ENCODE assay signal across 9 cellular contexts in the genomic region with DNA sequence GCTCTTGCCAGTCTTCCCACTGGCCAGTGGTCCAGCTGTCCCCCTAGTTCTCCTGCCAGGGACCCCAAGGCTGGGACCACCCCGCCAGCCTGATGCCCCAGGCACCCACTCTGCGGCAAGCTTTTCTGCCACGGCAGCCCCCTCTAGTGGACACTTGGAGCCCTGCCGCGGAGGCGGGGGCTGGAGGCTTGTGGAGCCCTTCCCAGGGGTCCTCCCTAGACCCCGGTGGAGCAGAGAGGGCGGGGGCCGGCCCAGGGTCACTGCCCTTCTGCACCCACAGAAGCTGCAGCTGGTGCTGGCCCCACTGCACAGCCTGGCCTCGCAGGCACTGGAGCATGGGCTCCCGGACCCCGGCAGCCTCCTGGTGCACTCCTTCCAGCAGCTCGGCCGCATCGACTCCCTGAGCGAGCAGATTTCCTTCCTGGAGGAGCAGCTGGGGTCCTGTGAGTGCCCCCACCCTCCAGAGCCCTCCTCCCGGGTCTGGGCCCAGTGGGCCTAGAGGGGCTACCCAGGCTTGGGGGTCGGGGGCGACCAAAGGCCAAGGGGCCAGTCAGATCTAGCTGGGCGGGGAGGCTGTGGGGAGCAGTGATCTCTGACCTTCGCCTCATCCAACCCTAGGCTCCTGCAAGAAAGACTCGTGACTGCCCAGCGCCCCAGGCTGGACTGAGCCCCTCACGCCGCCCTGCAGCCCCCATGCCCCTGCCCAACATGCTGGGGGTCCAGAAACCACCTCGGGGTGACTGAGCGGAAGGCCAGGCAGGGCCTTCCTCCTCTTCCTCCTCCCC. TPM values are rescaled to one million over a fixed set of nuclear protein-coding genes. Genes with fewer than 3 reads are reported as not detected.
A peak's percentile ranks its signal among the peaks of the same experiment; 100 is the strongest.
DNase-seq lines count a peak whose midpoint lies in the region; ATAC-seq, FAIRE-seq and TF ChIP-seq lines count a peak whose summit lies in the region.
"Had no signal": no experiment of that assay in that cellular context is flagged by ENCODE, and none has a peak within 500 bp of the region (broad histone marks: within the 10 kb centered on the region; RNA-seq: fewer than 3 reads in every experiment).

No MANE protein-coding gene starts in this region.

- peak; percentile 92 for DNase-seq in D721Med (ENCODE audit: insufficient read length, low spot score)
- peak; percentile 56 for DNase-seq in NB4 (ENCODE audit: low read depth)
- DNase-seq in activated T-cell treated with anti-CD3 and anti-CD28 coated beads, Interleukin-2, amount 50 U/mL, for 4 hours = peak; percentile 40
- DNase-seq in right cardiac atrium = peak in 2 of 3 donors; percentile 79 to 85
- peak; percentile 29 for DNase-seq in stimulated activated CD8-positive, alpha-beta memory T cell treated with anti-CD3 and anti-CD28 coated beads, Interleukin-15, amount 100 ng/mL, for 24 hours (ENCODE audit: low read depth)
- DNase-seq in central memory CD4-positive, alpha-beta T cell = no peak
- DNase-seq in NCI-H510A (lab: John Stamatoyannopoulos, UW) = no peak

- H3K4me3 ChIP-seq in NB4 (ENCODE audit: low read depth, low read length) (no peak overlapping the region), right cardiac atrium (ENCODE audit: low read length) (no peak overlapping the region)

- WGBS in right cardiac atrium = 47% methylated on average over 27 of the region's 27 CpGs

- ATAC-seq in activated T-cell treated with anti-CD3 and anti-CD28 coated beads, Interleukin-2, amount 50 U/mL, for 4 hours = peak; percentile 52 to 59
- ATAC-seq in right cardiac atrium = no peak
- no peak for ATAC-seq in HG03025 (IDR thresholded peaks at IDR 0.05; ENCODE audit: low FRiP score, unreplicated experiment)

- H3K36me3 Mint-ChIP-seq in activated T-cell treated with anti-CD3 and anti-CD28 coated beads, Interleukin-2, amount 50 U/mL, for 4 hours (ENCODE audit: insufficient read depth) = no peaks in the 10 kb centered on the region
- H3K36me3 Mint-ChIP-seq: IgD-negative memory B cell had no signal

- intact Hi-C loops in right cardiac atrium (cut with DNase I) = no loop called here

- H3K9me3 Mint-ChIP-seq in activated T-cell treated with anti-CD3 and anti-CD28 coated beads, Interleukin-2, amount 50 U/mL, for 4 hours = no peaks in the 10 kb centered on the region
- H3K9me3 Mint-ChIP-seq: IgD-negative memory B cell had no signal

- H3K27me3 Mint-ChIP-seq in activated T-cell treated with anti-CD3 and anti-CD28 coated beads, Interleukin-2, amount 50 U/mL, for 4 hours (ENCODE audit: low read depth) = peaks cover 10% of the 10 kb centered on the region

- no peak overlapping the region for H3K27ac ChIP-seq in right cardiac atrium (ENCODE audit: low read length)

- H3K9me3 ChIP-seq in right cardiac atrium (ENCODE audit: control insufficient read depth, low read length) = no peaks in the 10 kb centered on the region

- H3K4me1 ChIP-seq in right cardiac atrium (ENCODE audit: control insufficient read depth, insufficient read depth, low read length) = no peaks in the 10 kb centered on the region

- H3K27me3 ChIP-seq in right cardiac atrium (ENCODE audit: control insufficient read depth, insufficient read depth) = no peaks in the 10 kb centered on the region

- TF ChIP-seq CTCF in D721Med (IDR thresholded peaks at IDR 0.05; ENCODE audit: insufficient read depth, missing control alignments) = peak; percentile 60
- peak; percentile 92 for TF ChIP-seq CTCF in NB4 (IDR thresholded peaks at IDR 0.05; ENCODE audit: low read depth, low read length)

- no peak overlapping the region for H3K4me3 Mint-ChIP-seq in activated T-cell treated with anti-CD3 and anti-CD28 coated beads, Interleukin-2, amount 50 U/mL, for 4 hours
- H3K4me3 Mint-ChIP-seq: IgD-negative memory B cell had no signal

- H3K4me1 Mint-ChIP-seq in activated T-cell treated with anti-CD3 and anti-CD28 coated beads, Interleukin-2, amount 50 U/mL, for 4 hours (ENCODE audit: low read depth) = no peaks in the 10 kb centered on the region

- no peak for FAIRE-seq in D721Med (lab: Jason Lieb, UNC)

- no peak for TF ChIP-seq POLR2A in NB4 (IDR thresholded peaks at IDR 0.05; ENCODE audit: extremely low read depth, insufficient read length)

RNA-seq across cellular contexts. Expression of gene EGFL7, which starts 9.1 kb away (rescaled TPM):
- 1 to 10 TPM; 2.3 to 4.3 (median 3.2) TPM for total RNA-seq in activated T-cell treated with anti-CD3 and anti-CD28 coated beads, Interleukin-2, amount 50 U/mL, for 4 hours
- total RNA-seq in right cardiac atrium = 100 to 1,000 TPM in 1 of 4 donors, 10 to 100 TPM in 3; 73.3 to 148 (median 83.0) TPM
- 113 TPM for polyA plus RNA-seq in right cardiac atrium
- polyA plus RNA-seq: IgD-negative memory B cell had no signal

RNA-seq across cellular contexts. Expression of gene AGPAT2, which starts 15.4 kb away (rescaled TPM):
- 10 to 100 TPM; 11.4 to 14.3 (median 11.7) TPM for total RNA-seq in activated T-cell treated with anti-CD3 and anti-CD28 coated beads, Interleukin-2, amount 50 U/mL, for 4 hours
- 10 to 100 TPM; 63.0 to 92.0 (median 70.2) TPM for total RNA-seq in right cardiac atrium
- polyA plus RNA-seq in right cardiac atrium = 149 TPM

RNA-seq across cellular contexts. Expression of gene DIPK1B, which starts 40.5 kb away (rescaled TPM):
- under 1 TPM in 2 of 3 donors, not detected in 1; 0.16 to 0.18 TPM for total RNA-seq in activated T-cell treated with anti-CD3 and anti-CD28 coated beads, Interleukin-2, amount 50 U/mL, for 4 hours
- total RNA-seq in right cardiac atrium = 10 to 100 TPM; 34.2 to 40.8 (median 36.4) TPM
- polyA plus RNA-seq in right cardiac atrium = 42.7 TPM

Comparison
In these comparisons a context has a peak if more than half of its experiments do, and no peak if none do; other contexts are left out.
1. DNase-seq: peak in D721Med (single experiment), NB4 (single experiment), activated T-cell treated with anti-CD3 and anti-CD28 coated beads, Interleukin-2, amount 50 U/mL, for 4 hours (single experiment), right cardiac atrium (2 of 3) and stimulated activated CD8-positive, alpha-beta memory T cell treated with anti-CD3 and anti-CD28 coated beads, Interleukin-15, amount 100 ng/mL, for 24 hours (single experiment); none in central memory CD4-positive, alpha-beta T cell (single experiment) and NCI-H510A (single experiment).
2. ATAC-seq: peak in activated T-cell treated with anti-CD3 and anti-CD28 coated beads, Interleukin-2, amount 50 U/mL, for 4 hours (2 of 2); none in right cardiac atrium (0 of 2) and HG03025 (single experiment).
3. RNA of gene EGFL7, which starts 9.1 kb away (total RNA-seq): 73.3 to 148 TPM in right cardiac atrium; 2.3 to 4.3 TPM in activated T-cell treated with anti-CD3 and anti-CD28 coated beads, Interleukin-2, amount 50 U/mL, for 4 hours; every median in the first group is over 10 times any median in the second.
4. RNA of gene AGPAT2, which starts 15.4 kb away (total RNA-seq): 63.0 to 92.0 TPM in right cardiac atrium; 11.4 to 14.3 TPM in activated T-cell treated with anti-CD3 and anti-CD28 coated beads, Interleukin-2, amount 50 U/mL, for 4 hours; every median in the first group is over 4 times any median in the second.
5. RNA of gene DIPK1B, which starts 40.5 kb away (total RNA-seq): 34.2 to 40.8 TPM in right cardiac atrium; 0.16 to 0.18 TPM in activated T-cell treated with anti-CD3 and anti-CD28 coated beads, Interleukin-2, amount 50 U/mL, for 4 hours; every median in the first group is over 10 times any median in the second.